Comparison of ENCODE assay signal across 1 cellular context in the genomic region with DNA sequence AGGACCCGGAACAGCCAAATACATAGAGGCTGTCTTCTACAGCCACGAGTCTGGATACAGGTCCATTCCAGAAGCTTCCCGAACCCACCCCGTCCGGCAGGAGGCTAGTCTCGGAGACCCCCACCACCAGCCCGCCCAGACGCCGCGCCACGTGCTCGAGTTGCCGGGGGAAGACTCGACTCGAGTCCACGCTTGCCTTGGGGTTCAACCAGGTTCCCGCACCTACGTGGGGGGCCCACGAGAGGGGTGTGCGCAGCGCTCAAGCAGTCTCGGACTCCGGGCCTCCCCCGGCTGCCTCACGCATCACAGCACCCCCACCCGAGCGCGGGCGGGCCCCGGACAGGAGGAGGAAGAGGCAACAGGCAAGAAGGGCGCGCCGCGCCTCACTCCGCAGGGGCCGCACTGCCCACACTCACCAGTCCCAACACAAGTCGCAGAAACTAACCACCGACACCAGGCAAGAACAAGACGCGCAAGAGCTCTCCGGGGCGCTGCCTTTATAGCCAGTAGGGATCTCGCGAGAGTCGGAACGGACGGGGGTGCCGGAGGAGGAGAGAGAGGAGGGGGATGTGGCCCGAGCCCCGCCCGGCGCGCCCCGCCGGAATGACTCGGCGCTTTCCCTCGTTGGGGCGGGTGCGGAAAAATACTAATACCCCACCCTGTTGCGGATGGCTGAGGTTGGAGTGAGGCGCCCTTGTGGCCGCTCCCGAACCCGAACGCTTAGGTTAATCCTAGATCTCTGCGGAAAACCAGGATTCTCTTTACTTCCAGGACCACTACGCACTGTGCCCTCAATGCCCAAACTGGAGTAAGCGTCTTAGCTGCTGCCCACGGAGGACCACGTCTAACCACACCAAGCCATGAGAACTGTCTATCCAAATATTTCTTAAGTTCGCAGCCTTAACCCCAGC.
A peak's percentile ranks its signal among the peaks of the same experiment; 100 is the strongest.
TF ChIP-seq lines count a peak whose summit lies in the region.

Gene PRDX1, minus strand, starts transcription at position 472 of the 911 bp plus-strand sequence. CDS start 2,841 bp downstream, outside the sequence.

TF ChIP-seq in GM12878, 131 proteins besides CTCF, POLR2A, EP300 and RAD21 (continued from another document and continues in another):
- TF ChIP-seq BCL3 (IDR thresholded peaks at IDR 0.05; ENCODE audit: borderline replicate concordance, insufficient read depth, low read depth, low read length, poor library complexity, severe bottlenecking): peak; percentile 58
- peak; percentile 18 for TF ChIP-seq SKIL (IDR thresholded peaks at IDR 0.05; ENCODE audit: low read depth, poor library complexity, severe bottlenecking)
- peak; percentile 84; the same call in 1 of the 2 replicates for TF ChIP-seq TCF12 (IDR thresholded peaks at IDR 0.05; ENCODE audit: low read depth, low read length)
- TF ChIP-seq, protein P1, sequence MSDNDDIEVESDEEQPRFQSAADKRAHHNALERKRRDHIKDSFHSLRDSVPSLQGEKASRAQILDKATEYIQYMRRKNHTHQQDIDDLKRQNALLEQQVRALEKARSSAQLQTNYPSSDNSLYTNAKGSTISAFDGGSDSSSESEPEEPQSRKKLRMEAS (IDR thresholded peaks at IDR 0.05; ENCODE audit: low read depth, low read length): peak; percentile 35; the same call in 1 of the 2 replicates
- no peak for TF ChIP-seq PAX8 (IDR thresholded peaks at IDR 0.05)
- TF ChIP-seq HDGF (IDR thresholded peaks at IDR 0.05): 0 out of 2 replicates have a peak, but pooled peaks have one; percentile 55
- TF ChIP-seq ZZZ3 (IDR thresholded peaks at IDR 0.05; ENCODE audit: control insufficient read depth, insufficient read length, low read depth): no peak
- no peak for TF ChIP-seq USF2 (IDR thresholded peaks at IDR 0.05; ENCODE audit: borderline replicate concordance, low read depth, low read length)
- no peak for TF ChIP-seq CHD4 (IDR thresholded peaks at IDR 0.05)
- TF ChIP-seq FOS (IDR thresholded peaks at IDR 0.05; ENCODE audit: borderline replicate concordance, extremely low read depth, insufficient read length): no peak
- TF ChIP-seq CHD1 (IDR thresholded peaks at IDR 0.05; ENCODE audit: low read depth, low read length): no peak; the same call in 1 of the 2 replicates
- no peak for TF ChIP-seq ZNF24 (IDR thresholded peaks at IDR 0.05)
- TF ChIP-seq SUZ12 (IDR thresholded peaks at IDR 0.05; ENCODE audit: unreplicated experiment): no peak
- TF ChIP-seq ZNF592 (IDR thresholded peaks at IDR 0.05): no peak
- no peak for TF ChIP-seq SMC3 (IDR thresholded peaks at IDR 0.05; ENCODE audit: borderline replicate concordance, low read length)
- TF ChIP-seq RAD51 (IDR thresholded peaks at IDR 0.05): no peak
- peak; percentile 91 for TF ChIP-seq IKZF1 (conservative IDR thresholded peaks at IDR 0.05)
- TF ChIP-seq, protein P2, sequence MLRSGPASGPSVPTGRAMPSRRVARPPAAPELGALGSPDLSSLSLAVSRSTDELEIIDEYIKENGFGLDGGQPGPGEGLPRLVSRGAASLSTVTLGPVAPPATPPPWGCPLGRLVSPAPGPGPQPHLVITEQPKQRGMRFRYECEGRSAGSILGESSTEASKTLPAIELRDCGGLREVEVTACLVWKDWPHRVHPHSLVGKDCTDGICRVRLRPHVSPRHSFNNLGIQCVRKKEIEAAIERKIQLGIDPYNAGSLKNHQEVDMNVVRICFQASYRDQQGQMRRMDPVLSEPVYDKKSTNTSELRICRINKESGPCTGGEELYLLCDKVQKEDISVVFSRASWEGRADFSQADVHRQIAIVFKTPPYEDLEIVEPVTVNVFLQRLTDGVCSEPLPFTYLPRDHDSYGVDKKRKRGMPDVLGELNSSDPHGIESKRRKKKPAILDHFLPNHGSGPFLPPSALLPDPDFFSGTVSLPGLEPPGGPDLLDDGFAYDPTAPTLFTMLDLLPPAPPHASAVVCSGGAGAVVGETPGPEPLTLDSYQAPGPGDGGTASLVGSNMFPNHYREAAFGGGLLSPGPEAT (IDR thresholded peaks at IDR 0.05; ENCODE audit: low read depth): peak; percentile 62
- TF ChIP-seq YY1 (IDR thresholded peaks at IDR 0.05; ENCODE audit: low read depth, low read length): peak; percentile 50; the same call in 1 of the 2 replicates
- peak; percentile 88 for TF ChIP-seq HSF1 (IDR thresholded peaks at IDR 0.05; ENCODE audit: low read depth, low read length)
- no peak for TF ChIP-seq ATF3 (IDR thresholded peaks at IDR 0.05; ENCODE audit: borderline replicate concordance, extremely low read depth, low read depth, low read length)
- no peak for TF ChIP-seq IRF3 (IDR thresholded peaks at IDR 0.05)
- TF ChIP-seq ESRRA (IDR thresholded peaks at IDR 0.05; ENCODE audit: low read length): no peak
- peak; percentile 20 to 74; a peak in 3 of 4 replicates for TF ChIP-seq BHLHE40 (IDR thresholded peaks at IDR 0.05; ENCODE audit: borderline replicate concordance in 1 of 2, low read depth in 2 of 2, low read length in 1 of 2)
- TF ChIP-seq EED (IDR thresholded peaks at IDR 0.05; ENCODE audit: low read depth): peak; percentile 88
- TF ChIP-seq CHD2 (IDR thresholded peaks at IDR 0.05; ENCODE audit: borderline replicate concordance, low read depth, low read length): peak; percentile 100
- no peak for TF ChIP-seq RFX5 (IDR thresholded peaks at IDR 0.05; ENCODE audit: low read depth, low read length)
- peak; percentile 93 for TF ChIP-seq HDAC6 (IDR thresholded peaks at IDR 0.05; ENCODE audit: unreplicated experiment)
- TF ChIP-seq, protein P3, sequence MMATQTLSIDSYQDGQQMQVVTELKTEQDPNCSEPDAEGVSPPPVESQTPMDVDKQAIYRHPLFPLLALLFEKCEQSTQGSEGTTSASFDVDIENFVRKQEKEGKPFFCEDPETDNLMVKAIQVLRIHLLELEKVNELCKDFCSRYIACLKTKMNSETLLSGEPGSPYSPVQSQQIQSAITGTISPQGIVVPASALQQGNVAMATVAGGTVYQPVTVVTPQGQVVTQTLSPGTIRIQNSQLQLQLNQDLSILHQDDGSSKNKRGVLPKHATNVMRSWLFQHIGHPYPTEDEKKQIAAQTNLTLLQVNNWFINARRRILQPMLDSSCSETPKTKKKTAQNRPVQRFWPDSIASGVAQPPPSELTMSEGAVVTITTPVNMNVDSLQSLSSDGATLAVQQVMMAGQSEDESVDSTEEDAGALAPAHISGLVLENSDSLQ (IDR thresholded peaks at IDR 0.05): peak; percentile 70
- TF ChIP-seq MXI1 (IDR thresholded peaks at IDR 0.05; ENCODE audit: low read depth, low read length): peak; percentile 79
- peak; percentile 98 for TF ChIP-seq BACH1 (IDR thresholded peaks at IDR 0.05; ENCODE audit: borderline replicate concordance)
- TF ChIP-seq NRF1 (conservative IDR thresholded peaks at IDR 0.05; ENCODE audit: low read depth, low read length): no peak
- TF ChIP-seq, protein P4, sequence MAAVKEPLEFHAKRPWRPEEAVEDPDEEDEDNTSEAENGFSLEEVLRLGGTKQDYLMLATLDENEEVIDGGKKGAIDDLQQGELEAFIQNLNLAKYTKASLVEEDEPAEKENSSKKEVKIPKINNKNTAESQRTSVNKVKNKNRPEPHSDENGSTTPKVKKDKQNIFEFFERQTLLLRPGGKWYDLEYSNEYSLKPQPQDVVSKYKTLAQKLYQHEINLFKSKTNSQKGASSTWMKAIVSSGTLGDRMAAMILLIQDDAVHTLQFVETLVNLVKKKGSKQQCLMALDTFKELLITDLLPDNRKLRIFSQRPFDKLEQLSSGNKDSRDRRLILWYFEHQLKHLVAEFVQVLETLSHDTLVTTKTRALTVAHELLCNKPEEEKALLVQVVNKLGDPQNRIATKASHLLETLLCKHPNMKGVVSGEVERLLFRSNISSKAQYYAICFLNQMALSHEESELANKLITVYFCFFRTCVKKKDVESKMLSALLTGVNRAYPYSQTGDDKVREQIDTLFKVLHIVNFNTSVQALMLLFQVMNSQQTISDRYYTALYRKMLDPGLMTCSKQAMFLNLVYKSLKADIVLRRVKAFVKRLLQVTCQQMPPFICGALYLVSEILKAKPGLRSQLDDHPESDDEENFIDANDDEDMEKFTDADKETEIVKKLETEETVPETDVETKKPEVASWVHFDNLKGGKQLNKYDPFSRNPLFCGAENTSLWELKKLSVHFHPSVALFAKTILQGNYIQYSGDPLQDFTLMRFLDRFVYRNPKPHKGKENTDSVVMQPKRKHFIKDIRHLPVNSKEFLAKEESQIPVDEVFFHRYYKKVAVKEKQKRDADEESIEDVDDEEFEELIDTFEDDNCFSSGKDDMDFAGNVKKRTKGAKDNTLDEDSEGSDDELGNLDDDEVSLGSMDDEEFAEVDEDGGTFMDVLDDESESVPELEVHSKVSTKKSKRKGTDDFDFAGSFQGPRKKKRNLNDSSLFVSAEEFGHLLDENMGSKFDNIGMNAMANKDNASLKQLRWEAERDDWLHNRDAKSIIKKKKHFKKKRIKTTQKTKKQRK (IDR thresholded peaks at IDR 0.05; ENCODE audit: low read depth, low read length): no peak
- peak; percentile 67 for TF ChIP-seq CREM (IDR thresholded peaks at IDR 0.05; ENCODE audit: low read depth)
- TF ChIP-seq STAT1 (conservative IDR thresholded peaks at IDR 0.05): peak; percentile 89
- TF ChIP-seq MTA3 (IDR thresholded peaks at IDR 0.05; ENCODE audit: borderline replicate concordance, low read length): no peak
